1 cellular context compared by ENCODE assay signal in genomic region chr5:90546216-90546837, GRCh38.
TF ChIP-seq lines count a peak whose summit lies in the region.

No MANE protein-coding gene starts in this region.

TF ChIP-seq in SK-N-SH, 30 proteins besides CTCF, POLR2A, EP300 and RAD21 (continued from another document):
- TF ChIP-seq USF2 (IDR thresholded peaks at IDR 0.05; ENCODE audit: borderline replicate concordance, low read depth, low read length): no peak
- TF ChIP-seq RXRA (IDR thresholded peaks at IDR 0.05; ENCODE audit: borderline replicate concordance, low read depth): no peak
- no peak for TF ChIP-seq SMC3 (IDR thresholded peaks at IDR 0.05; ENCODE audit: low read depth, low read length)
- no peak for TF ChIP-seq ELF1 (IDR thresholded peaks at IDR 0.05)
- no peak for TF ChIP-seq TEAD4 (IDR thresholded peaks at IDR 0.05; ENCODE audit: borderline replicate concordance, insufficient read depth)
- TF ChIP-seq MAX (IDR thresholded peaks at IDR 0.05; ENCODE audit: low read depth): no peak
- no peak for TF ChIP-seq PBX3 (IDR thresholded peaks at IDR 0.05)
TF ChIP-seq in SK-N-SH: peak in this region for 0.
